In genomic region chr1:101220906-101221305, GRCh38 we compare ENCODE assay signal across 1 cellular context.
A peak's percentile ranks its signal among the peaks of the same experiment; 100 is the strongest.
TF ChIP-seq lines count a peak whose summit lies in the region.

No MANE protein-coding gene starts in this region.

TF ChIP-seq in K562, 482 proteins besides CTCF, POLR2A, EP300 and RAD21 (continues in another document):
- TF ChIP-seq MTA2 (IDR thresholded peaks at IDR 0.05; ENCODE audit: low read depth), result no peak
- TF ChIP-seq RCOR1 (IDR thresholded peaks at IDR 0.05; ENCODE audit: borderline replicate concordance in 1 of 2, low read depth in 2 of 2, low read length in 2 of 2), result 0 out of 4 replicates have a peak, but pooled peaks of 1 of the 2 experiments have one; percentile 34
- TF ChIP-seq NCOA2 (IDR thresholded peaks at IDR 0.05; ENCODE audit: partially characterized antibody in 2 of 2), result no peak
- 0 out of 2 replicates have a peak, but pooled peaks have one; percentile 25 for TF ChIP-seq ATF4 (CRISPR knock-in tag; IDR thresholded peaks at IDR 0.05)
- TF ChIP-seq ZKSCAN8 (CRISPR knock-in tag; IDR thresholded peaks at IDR 0.05), result no peak
- no peak for TF ChIP-seq CHCHD3 (CRISPR knock-in tag; IDR thresholded peaks at IDR 0.05)
- TF ChIP-seq RFX5 (IDR thresholded peaks at IDR 0.05; ENCODE audit: low read depth, low read length), result no peak
- TF ChIP-seq ADNP (tag; IDR thresholded peaks at IDR 0.05), result no peak
- TF ChIP-seq RHOXF2B (CRISPR knock-in tag; conservative IDR thresholded peaks at IDR 0.05), result no peak
- no peak for TF ChIP-seq ZC3H11A (IDR thresholded peaks at IDR 0.05; ENCODE audit: low read depth, low read length)
- TF ChIP-seq MGA (IDR thresholded peaks at IDR 0.05), result no peak
- no peak for TF ChIP-seq HCFC1 (IDR thresholded peaks at IDR 0.05; ENCODE audit: low read depth, low read length)
- TF ChIP-seq NRF1 (conservative IDR thresholded peaks at IDR 0.05 in 1 of 2, IDR thresholded peaks at IDR 0.05 in 1 of 2), result no peak
- TF ChIP-seq ATF2 (CRISPR knock-in tag; IDR thresholded peaks at IDR 0.05), result no peak
- TF ChIP-seq PHTF2 (CRISPR knock-in tag; IDR thresholded peaks at IDR 0.05), result no peak
- TF ChIP-seq ZNF57 (CRISPR knock-in tag; IDR thresholded peaks at IDR 0.05), result no peak
- TF ChIP-seq SREBF2 (CRISPR knock-in tag; IDR thresholded peaks at IDR 0.05), result no peak
- no peak for TF ChIP-seq TFAM (CRISPR knock-in tag; conservative IDR thresholded peaks at IDR 0.05)
- no peak for TF ChIP-seq CREB3L1 (IDR thresholded peaks at IDR 0.05; ENCODE audit: borderline replicate concordance, low read depth)
- TF ChIP-seq SIRT6 (IDR thresholded peaks at IDR 0.05; ENCODE audit: low read depth, low read length), result no peak
- TF ChIP-seq PTTG1 (tag; IDR thresholded peaks at IDR 0.05; ENCODE audit: low read depth), result no peak
- TF ChIP-seq ZFX (CRISPR knock-in tag; IDR thresholded peaks at IDR 0.05), result no peak
- TF ChIP-seq GTF3C2 (IDR thresholded peaks at IDR 0.05; ENCODE audit: borderline replicate concordance, extremely low read depth, insufficient read length), result no peak
- TF ChIP-seq NEUROD1 (IDR thresholded peaks at IDR 0.05; ENCODE audit: borderline replicate concordance, low read depth, low read length, partially characterized antibody), result no peak
- TF ChIP-seq BACH1 (tag; IDR thresholded peaks at IDR 0.05), result no peak
- no peak for TF ChIP-seq CEBPG (CRISPR knock-in tag; IDR thresholded peaks at IDR 0.05)
- TF ChIP-seq CEBPG (tag; conservative IDR thresholded peaks at IDR 0.05 in 1 of 2, IDR thresholded peaks at IDR 0.05 in 1 of 2), result peak in 1 of 2 experiments; percentile 55; a peak in 1 of 4 replicates
- no peak for TF ChIP-seq NR0B1 (IDR thresholded peaks at IDR 0.05; ENCODE audit: partially characterized antibody)
- TF ChIP-seq PCBP2 (IDR thresholded peaks at IDR 0.05; ENCODE audit: low read depth, low read length, poor library complexity, severe bottlenecking), result no peak
- TF ChIP-seq MEF2A (IDR thresholded peaks at IDR 0.05; ENCODE audit: control insufficient read depth, low read depth, low read length), result no peak
- TF ChIP-seq KAT2B (IDR thresholded peaks at IDR 0.05; ENCODE audit: low read depth, low read length), result no peak
- TF ChIP-seq HMBOX1 (IDR thresholded peaks at IDR 0.05), result peak; percentile 67
- no peak for TF ChIP-seq EP400 (IDR thresholded peaks at IDR 0.05)
- TF ChIP-seq TRIM24 (IDR thresholded peaks at IDR 0.05), result peak in 1 of 2 experiments; percentile 39; a peak in 1 of 4 replicates
- TF ChIP-seq CREM (IDR thresholded peaks at IDR 0.05; ENCODE audit: low read depth), result no peak
- no peak for TF ChIP-seq KAT7 (CRISPR knock-in tag; IDR thresholded peaks at IDR 0.05; ENCODE audit: borderline replicate concordance)
- no peak for TF ChIP-seq RB1 (IDR thresholded peaks at IDR 0.05; ENCODE audit: low read depth)
- TF ChIP-seq ELK3 (CRISPR knock-in tag; IDR thresholded peaks at IDR 0.05), result no peak
- no peak for TF ChIP-seq MYBL2 (IDR thresholded peaks at IDR 0.05; ENCODE audit: low read depth)
- no peak for TF ChIP-seq MYBL2 (CRISPR knock-in tag; IDR thresholded peaks at IDR 0.05; ENCODE audit: borderline replicate concordance)
